Comparison of ENCODE assay signal across 25 cellular contexts in genomic region chr20:64032706-64033624, GRCh38. TPM values are rescaled to one million over a fixed set of nuclear protein-coding genes. Genes with fewer than 3 reads are reported as not detected.
A peak's percentile ranks its signal among the peaks of the same experiment; 100 is the strongest.
DNase-seq lines count a peak whose midpoint lies in the region; TF ChIP-seq lines count a peak whose summit lies in the region.
"Had no signal": no experiment of that assay in that cellular context is flagged by ENCODE, and none has a peak within 500 bp of the region (broad histone marks: within the 10 kb centered on the region; RNA-seq: fewer than 3 reads in every experiment).

No MANE protein-coding gene starts in this region.

- H3K4me3 ChIP-seq in spleen (no peak overlapping the region), GM23248 (no peak overlapping the region)
- H3K4me3 ChIP-seq: BLaER1 treated with 17β-estradiol and CSF1 and Interleukin-3, amounts not matched to agents 10 nM and 100 nM; gastroesophageal sphincter; suprapubic skin had no signal

- H2BK120ac ChIP-seq in H9 (ENCODE audit: low read depth, low read length, poor library complexity, severe bottlenecking) = no peak overlapping the region

- H3K4me1 ChIP-seq in spleen (peaks cover 4 to 48% (median 29%) of the 10 kb centered on the region in 6 donors), GM23248 (ENCODE audit: insufficient read depth) (no peaks in the 10 kb centered on the region), H9 (ENCODE audit: insufficient read depth, low read length) (no peaks in the 10 kb centered on the region; the same call in 1 of the 2 replicates)
- H3K4me1 ChIP-seq: parathyroid adenoma had no signal

- H3K27me3 Mint-ChIP-seq in activated naive CD4-positive, alpha-beta T cell treated with anti-CD3 and anti-CD28 coated beads, Interleukin-2, amount 10 ng/mL, durations not matched to agents 7 days and 5 days = peaks cover 7% of the 10 kb centered on the region
- peaks cover 2% of the 10 kb centered on the region for H3K27me3 Mint-ChIP-seq in activated naive CD4-positive, alpha-beta T cell treated with anti-CD3 and anti-CD28 coated beads for 36 hours (ENCODE audit: low read depth)
- H3K27me3 Mint-ChIP-seq in activated T-helper 1 cell treated with anti-CD3 and anti-CD28 coated beads, Interleukin-12 subunit alpha, Interleukin-12 subunit beta, Interleukin-2, Interleukin-4 antibody, amounts not matched to agents 30 ng/mL and 10 ng/mL and 1 ng/mL, durations not matched to agents 14 hours and 24 hours and 36 hours (ENCODE audit: insufficient read depth) = no peaks in the 10 kb centered on the region
- H3K27me3 Mint-ChIP-seq in H9 (ENCODE audit: low read depth) = peaks cover 7% of the 10 kb centered on the region

- H3K27ac Mint-ChIP-seq in activated naive CD4-positive, alpha-beta T cell treated with anti-CD3 and anti-CD28 coated beads, Interleukin-2, amount 10 ng/mL, durations not matched to agents 7 days and 5 days = peak overlapping the region; percentile 11
- H3K27ac Mint-ChIP-seq in activated naive CD4-positive, alpha-beta T cell treated with anti-CD3 and anti-CD28 coated beads for 36 hours = no peak overlapping the region
- H3K27ac Mint-ChIP-seq in activated T-helper 1 cell treated with anti-CD3 and anti-CD28 coated beads, Interleukin-12 subunit alpha, Interleukin-12 subunit beta, Interleukin-2, Interleukin-4 antibody, amounts not matched to agents 30 ng/mL and 10 ng/mL and 1 ng/mL, durations not matched to agents 14 hours and 24 hours and 36 hours = peak overlapping the region; percentile 61
- H3K27ac Mint-ChIP-seq in H9 = peak overlapping the region in 1 of 3 experiments; percentile 44; a peak in 1 of 7 replicates
- H3K27ac Mint-ChIP-seq: HFFc6, nephron progenitor cell had no signal

- intact Hi-C loops in activated naive CD4-positive, alpha-beta T cell treated with anti-CD3 and anti-CD28 coated beads for 36 hours (cut with micrococcal nuclease) = no loop called here
- intact Hi-C loops in activated T-helper 1 cell treated with anti-CD3 and anti-CD28 coated beads, Interleukin-12 subunit alpha, Interleukin-12 subunit beta, Interleukin-2, Interleukin-4 antibody, amounts not matched to agents 30 ng/mL and 10 ng/mL and 1 ng/mL, durations not matched to agents 14 hours and 24 hours and 36 hours (cut with micrococcal nuclease) = no loop called here
- intact Hi-C loops in spleen (cut with DNase I; ENCODE audit: low total_unique reads) = loop anchor here (10.0 kb wide), 1 partner anchor 48 kb away; the partner anchor contains the start of gene PRPF6

- H3K79me1 ChIP-seq in H9 (ENCODE audit: insufficient read depth, low read depth, low read length, poor library complexity, severe bottlenecking) = no peaks in the 10 kb centered on the region

- H3K36me3 ChIP-seq in spleen (peaks cover 2 to 78% (median 67%) of the 10 kb centered on the region in 6 donors), GM23248 (ENCODE audit: low read depth) (peaks cover 7% of the 10 kb centered on the region; the same call in 1 of the 2 replicates)

- CTCF ChIA-PET in activated naive CD4-positive, alpha-beta T cell treated with anti-CD3 and anti-CD28 coated beads, Interleukin-2, amount 10 ng/mL, durations not matched to agents 7 days and 5 days (lab: Charles Lee) = no interaction called here
- CTCF ChIA-PET in activated naive CD4-positive, alpha-beta T cell treated with anti-CD3 and anti-CD28 coated beads for 36 hours (lab: Charles Lee) = interaction anchor here (0.6 to 1.1 kb wide), 2 partner anchors 10 to 24 kb away, joined by 3 to 4 read pairs; no protein-coding TSS in a partner anchor

- no peak overlapping the region for H2AK5ac ChIP-seq in H9 (ENCODE audit: insufficient read length, low read length)

- no peaks in the 10 kb centered on the region for H3K9me2 ChIP-seq in GM23248 (ENCODE audit: insufficient read depth)

- H3K23ac ChIP-seq in H9 (ENCODE audit: insufficient read length, low read depth, low read length) = no peak overlapping the region

- no peak overlapping the region for H4K91ac ChIP-seq in H9 (ENCODE audit: insufficient read length, low read depth, low read length)

- no peak for TF ChIP-seq POLR2A in spleen (IDR thresholded peaks at IDR 0.05)

- TF ChIP-seq CTCF in spleen (IDR thresholded peaks at IDR 0.05 in 8 of 11, conservative IDR thresholded peaks at IDR 0.05 in 3 of 11) (no peak), H9 (conservative IDR thresholded peaks at IDR 0.05) (no peak)

- peaks cover 44% of the 10 kb centered on the region for H3K36me3 Mint-ChIP-seq in activated naive CD4-positive, alpha-beta T cell treated with anti-CD3 and anti-CD28 coated beads, Interleukin-2, amount 10 ng/mL, durations not matched to agents 7 days and 5 days
- peaks cover 10% of the 10 kb centered on the region for H3K36me3 Mint-ChIP-seq in activated naive CD4-positive, alpha-beta T cell treated with anti-CD3 and anti-CD28 coated beads for 36 hours (ENCODE audit: low read depth)
- H3K36me3 Mint-ChIP-seq in activated T-helper 1 cell treated with anti-CD3 and anti-CD28 coated beads, Interleukin-12 subunit alpha, Interleukin-12 subunit beta, Interleukin-2, Interleukin-4 antibody, amounts not matched to agents 30 ng/mL and 10 ng/mL and 1 ng/mL, durations not matched to agents 14 hours and 24 hours and 36 hours (ENCODE audit: low read depth) = peaks cover 27% of the 10 kb centered on the region
- H3K36me3 Mint-ChIP-seq in H9 (ENCODE audit: insufficient read depth in 1 of 3, low read depth in 3 of 3) = peaks cover 17 to 61% (median 44%) of the 10 kb centered on the region in 3 experiments; a peak in 6 of 7 replicates

- in situ Hi-C loops in GM23248 (cut with MboI) = no loop called here

- H3K4me2 ChIP-seq in GM23248 (ENCODE audit: unreplicated experiment) = no peak overlapping the region
- no peak overlapping the region for H3K4me2 ChIP-seq in H9 (ENCODE audit: insufficient read depth, insufficient read length, low read length)
- H3K4me2 ChIP-seq: BLaER1 treated with 17β-estradiol and CSF1 and Interleukin-3, amounts not matched to agents 10 nM and 100 nM had no signal

- H3K4me3 Mint-ChIP-seq in activated naive CD4-positive, alpha-beta T cell treated with anti-CD3 and anti-CD28 coated beads, Interleukin-2, amount 10 ng/mL, durations not matched to agents 7 days and 5 days = no peak overlapping the region
- H3K4me3 Mint-ChIP-seq in activated naive CD4-positive, alpha-beta T cell treated with anti-CD3 and anti-CD28 coated beads for 36 hours = no peak overlapping the region
- no peak overlapping the region for H3K4me3 Mint-ChIP-seq in activated T-helper 1 cell treated with anti-CD3 and anti-CD28 coated beads, Interleukin-12 subunit alpha, Interleukin-12 subunit beta, Interleukin-2, Interleukin-4 antibody, amounts not matched to agents 30 ng/mL and 10 ng/mL and 1 ng/mL, durations not matched to agents 14 hours and 24 hours and 36 hours
- no peak overlapping the region for H3K4me3 Mint-ChIP-seq in H9
- H3K4me3 Mint-ChIP-seq: HFFc6, nephron progenitor cell, WTC11 had no signal

- no peak overlapping the region for H2BK12ac ChIP-seq in H9 (ENCODE audit: insufficient read length, low read depth, low read length)

- no peak overlapping the region for H3K4ac ChIP-seq in H9 (ENCODE audit: low read depth, low read length)

- H3K18ac ChIP-seq in H9 (ENCODE audit: insufficient read length, low read depth, low read length) = no peak overlapping the region

- no peak overlapping the region for H3K56ac ChIP-seq in H9 (ENCODE audit: insufficient read length, low read depth, low read length)

- H2BK20ac ChIP-seq in H9 (ENCODE audit: low read depth, low read length, poor library complexity, severe bottlenecking) = no peak overlapping the region

- DNase-seq in activated naive CD4-positive, alpha-beta T cell treated with anti-CD3 and anti-CD28 coated beads, Interleukin-2, amount 10 ng/mL, durations not matched to agents 7 days and 5 days = no peak
- DNase-seq in activated naive CD4-positive, alpha-beta T cell treated with anti-CD3 and anti-CD28 coated beads for 36 hours = no peak
- DNase-seq in activated T-helper 1 cell treated with anti-CD3 and anti-CD28 coated beads, Interleukin-12 subunit alpha, Interleukin-12 subunit beta, Interleukin-2, Interleukin-4 antibody, amounts not matched to agents 30 ng/mL and 10 ng/mL and 1 ng/mL, durations not matched to agents 14 hours and 24 hours and 36 hours (ENCODE audit: low spot score) = no peak
- DNase-seq in spleen (peak; percentile 74), GM23248 (no peak), H9 (no peak)
- DNase-seq: ACHN; activated CD8-positive, alpha-beta memory T cell treated with anti-CD3 and anti-CD28 coated beads for 24 hours; brain microvascular endothelial cell; HFFc6; islet precursor cell; Karpas-422; MV-4-11; NCI-H187 treated with DMSO at 0.1 percent for 48 hours; NCI-H526 treated with DMSO at 0.1 percent for 48 hours; nephron progenitor cell; T-helper 9 cell had no signal

- H4K20me1 ChIP-seq in GM23248 (ENCODE audit: insufficient read depth) = no peaks in the 10 kb centered on the region
- no peaks in the 10 kb centered on the region for H4K20me1 ChIP-seq in H9 (ENCODE audit: control insufficient read depth, insufficient read depth, insufficient read length)

- H3K14ac ChIP-seq in H9 (ENCODE audit: insufficient read depth, low read length) = no peak overlapping the region; the same call in 1 of the 2 replicates

- H3K27me3 ChIP-seq in spleen (replicated peaks in 1 of 7) (peaks cover 0 to 17% (median 3%) of the 10 kb centered on the region in 7 donors), GM23248 (replicated peaks; ENCODE audit: insufficient read depth) (no peaks in the 10 kb centered on the region), H9 (ENCODE audit: insufficient read depth, low read length) (no peaks in the 10 kb centered on the region)
- H3K27me3 ChIP-seq: brain microvascular endothelial cell had no signal

- H3T11ph ChIP-seq in H9 (ENCODE audit: low read length) = no peak overlapping the region

- H2BK5ac ChIP-seq in H9 (ENCODE audit: insufficient read length, low read length) = no peak overlapping the region

- no peak overlapping the region for H4K8ac ChIP-seq in H9 (replicated peaks; ENCODE audit: insufficient read length, low read depth, low read length)

- H3K27ac ChIP-seq in spleen = no peak overlapping the region
- no peak overlapping the region for H3K27ac ChIP-seq in GM23248
- no peak overlapping the region for H3K27ac ChIP-seq in H9 (ENCODE audit: insufficient read length, low read depth, low read length)
- H3K27ac ChIP-seq: BLaER1 treated with 17β-estradiol and CSF1 and Interleukin-3, amounts not matched to agents 10 nM and 100 nM; brain microvascular endothelial cell; gastroesophageal sphincter; parathyroid adenoma; suprapubic skin had no signal

- H3K79me2 ChIP-seq in GM23248 (ENCODE audit: insufficient read depth) (no peaks in the 10 kb centered on the region), H9 (ENCODE audit: insufficient read depth, low read length) (no peaks in the 10 kb centered on the region)
- H3K79me2 ChIP-seq: parathyroid adenoma had no signal

- peaks cover 39% of the 10 kb centered on the region for H3K4me1 Mint-ChIP-seq in activated naive CD4-positive, alpha-beta T cell treated with anti-CD3 and anti-CD28 coated beads, Interleukin-2, amount 10 ng/mL, durations not matched to agents 7 days and 5 days
- peaks cover 33% of the 10 kb centered on the region for H3K4me1 Mint-ChIP-seq in activated naive CD4-positive, alpha-beta T cell treated with anti-CD3 and anti-CD28 coated beads for 36 hours (ENCODE audit: low read depth)
- H3K4me1 Mint-ChIP-seq in activated T-helper 1 cell treated with anti-CD3 and anti-CD28 coated beads, Interleukin-12 subunit alpha, Interleukin-12 subunit beta, Interleukin-2, Interleukin-4 antibody, amounts not matched to agents 30 ng/mL and 10 ng/mL and 1 ng/mL, durations not matched to agents 14 hours and 24 hours and 36 hours (ENCODE audit: low read depth) = peaks cover 37% of the 10 kb centered on the region
- H3K4me1 Mint-ChIP-seq in H9 = peaks cover 21 to 23% of the 10 kb centered on the region in 2 experiments

- no peak overlapping the region for H4K5ac ChIP-seq in H9 (ENCODE audit: insufficient read length, low read depth, low read length)

- H3K9me3 ChIP-seq in spleen = no peaks in the 10 kb centered on the region
- no peaks in the 10 kb centered on the region for H3K9me3 ChIP-seq in GM23248 (ENCODE audit: low read depth)
- H3K9me3 ChIP-seq in H9 (ENCODE audit: control insufficient read depth, low read depth, low read length) = no peaks in the 10 kb centered on the region
- H3K9me3 ChIP-seq: BLaER1 treated with 17β-estradiol and CSF1 and Interleukin-3, amounts not matched to agents 10 nM and 100 nM; gastroesophageal sphincter; suprapubic skin had no signal

- WGBS in spleen, 5 donors = 88 to 94% (median 92%) methylated on average over 29 to 31 of the region's 31 CpGs
- 89 to 90% methylated on average over 28 to 31 of the region's 31 CpGs for WGBS in GM23248 (ENCODE audit: low coverage in 1 of 2, low lambda C conversion rate in 2 of 2, missing lambda C conversion rate in 2 of 2), 2 experiments
- no CpG with 5 or more reads among the region's 31 CpGs for WGBS in H9 (ENCODE audit: extremely low coverage, insufficient read length, low lambda C conversion rate)

- no peaks in the 10 kb centered on the region for H3F3A ChIP-seq in GM23248 (ENCODE audit: insufficient read depth)

- peaks cover 2% of the 10 kb centered on the region for H3K23me2 ChIP-seq in H9 (ENCODE audit: insufficient read length, low read depth, low read length, poor library complexity, severe bottlenecking)

- no peak overlapping the region for H2BK15ac ChIP-seq in H9 (ENCODE audit: low read depth, low read length)

- no peak overlapping the region for H3K9ac ChIP-seq in GM23248
- H3K9ac ChIP-seq in H9 (ENCODE audit: extremely low read depth, insufficient read length, low read length) = no peak overlapping the region
- H3K9ac ChIP-seq: BLaER1 treated with 17β-estradiol and CSF1 and Interleukin-3, amounts not matched to agents 10 nM and 100 nM; parathyroid adenoma had no signal

- no peaks in the 10 kb centered on the region for H3K9me3 Mint-ChIP-seq in activated naive CD4-positive, alpha-beta T cell treated with anti-CD3 and anti-CD28 coated beads, Interleukin-2, amount 10 ng/mL, durations not matched to agents 7 days and 5 days
- no peaks in the 10 kb centered on the region for H3K9me3 Mint-ChIP-seq in activated naive CD4-positive, alpha-beta T cell treated with anti-CD3 and anti-CD28 coated beads for 36 hours
- H3K9me3 Mint-ChIP-seq in activated T-helper 1 cell treated with anti-CD3 and anti-CD28 coated beads, Interleukin-12 subunit alpha, Interleukin-12 subunit beta, Interleukin-2, Interleukin-4 antibody, amounts not matched to agents 30 ng/mL and 10 ng/mL and 1 ng/mL, durations not matched to agents 14 hours and 24 hours and 36 hours = no peaks in the 10 kb centered on the region
- H3K9me3 Mint-ChIP-seq in H9 = no peaks in the 10 kb centered on the region; a peak in 1 of 5 replicates
- H3K9me3 Mint-ChIP-seq: HFFc6, nephron progenitor cell, WTC11 had no signal

- no peak overlapping the region for H2AFZ ChIP-seq in GM23248
- no peak overlapping the region for H2AFZ ChIP-seq in H9 (ENCODE audit: low read length)
- H2AFZ ChIP-seq: parathyroid adenoma had no signal

RNA-seq across cellular contexts. Expression of gene C20orf204, which starts 3.0 kb away (rescaled TPM):
- total RNA-seq in activated naive CD4-positive, alpha-beta T cell treated with anti-CD3 and anti-CD28 coated beads for 36 hours = 1 to 10 TPM; 1.1 to 1.7 TPM
- total RNA-seq in activated T-helper 1 cell treated with anti-CD3 and anti-CD28 coated beads, Interleukin-12 subunit alpha, Interleukin-12 subunit beta, Interleukin-2, Interleukin-4 antibody, amounts not matched to agents 30 ng/mL and 10 ng/mL and 1 ng/mL, durations not matched to agents 14 hours and 24 hours and 36 hours = 5.4 and 6.1 TPM in 2 replicates
- total RNA-seq in spleen = 1 to 10 TPM in 5 of 7 donors, under 1 TPM in 2; 0.85 to 3.4 (median 2.0) TPM
- 1 to 10 TPM; 1.5 to 3.9 (median 1.9) TPM for polyA plus RNA-seq in spleen
- 0.32 and 0.51 TPM in 2 replicates for total RNA-seq in GM23248 (2014; rRNA removed; shearing (Covaris generic))
- polyA plus RNA-seq in GM23248 (2016; fragmentation: Nextera tagmentation; extraction: Ambion mirVana) = 0.09 and 0.14 TPM in 2 replicates
- total RNA-seq in H9 (2021) = 1.3 and 2.2 TPM in 2 replicates

RNA-seq across cellular contexts. Expression of gene SOX18, which starts 16.5 kb away (rescaled TPM):
- total RNA-seq in activated naive CD4-positive, alpha-beta T cell treated with anti-CD3 and anti-CD28 coated beads for 36 hours = not detected
- total RNA-seq in activated T-helper 1 cell treated with anti-CD3 and anti-CD28 coated beads, Interleukin-12 subunit alpha, Interleukin-12 subunit beta, Interleukin-2, Interleukin-4 antibody, amounts not matched to agents 30 ng/mL and 10 ng/mL and 1 ng/mL, durations not matched to agents 14 hours and 24 hours and 36 hours = 1.3 TPM in 2 replicates
- total RNA-seq in spleen = 10 to 100 TPM; 12.1 to 63.1 (median 42.0) TPM
- polyA plus RNA-seq in spleen = 10 to 100 TPM in 2 of 3 donors, 1 to 10 TPM in 1; 7.3 to 25.5 (median 22.3) TPM
- total RNA-seq in GM23248 (2014; rRNA removed; shearing (Covaris generic)) = not detected in 2 replicates
- not detected in 2 replicates for polyA plus RNA-seq in GM23248 (2016; fragmentation: Nextera tagmentation; extraction: Ambion mirVana)
- 1.6 and 2.0 TPM in 2 replicates for total RNA-seq in H9 (2021)
- total RNA-seq: HT-29, mononuclear cell, SK-MEL-5 had no signal

RNA-seq across cellular contexts. Expression of gene TCEA2, which starts 30.0 kb away (rescaled TPM):
- total RNA-seq in activated naive CD4-positive, alpha-beta T cell treated with anti-CD3 and anti-CD28 coated beads for 36 hours = 10 to 100 TPM; 16.7 to 18.2 TPM
- 33.8 TPM in 2 replicates for total RNA-seq in activated T-helper 1 cell treated with anti-CD3 and anti-CD28 coated beads, Interleukin-12 subunit alpha, Interleukin-12 subunit beta, Interleukin-2, Interleukin-4 antibody, amounts not matched to agents 30 ng/mL and 10 ng/mL and 1 ng/mL, durations not matched to agents 14 hours and 24 hours and 36 hours
- total RNA-seq in spleen (10 to 100 TPM; 18.6 to 60.8 (median 45.0) TPM), H9 (2021) (48.1 and 51.7 TPM in 2 replicates)
- polyA plus RNA-seq in spleen (10 to 100 TPM; 35.9 to 47.5 (median 41.5) TPM), GM23248 (2016; fragmentation: Nextera tagmentation; extraction: Ambion mirVana) (67.9 and 70.7 TPM in 2 replicates)
- 34.3 and 39.2 TPM in 2 replicates for total RNA-seq in GM23248 (2014; rRNA removed; shearing (Covaris generic))

RNA-seq across cellular contexts. Expression of gene RGS19, which starts 46.4 kb away (rescaled TPM):
- total RNA-seq in activated naive CD4-positive, alpha-beta T cell treated with anti-CD3 and anti-CD28 coated beads for 36 hours = 10 to 100 TPM; 20.6 to 23.5 TPM
- total RNA-seq in activated T-helper 1 cell treated with anti-CD3 and anti-CD28 coated beads, Interleukin-12 subunit alpha, Interleukin-12 subunit beta, Interleukin-2, Interleukin-4 antibody, amounts not matched to agents 30 ng/mL and 10 ng/mL and 1 ng/mL, durations not matched to agents 14 hours and 24 hours and 36 hours = 54.7 and 55.9 TPM in 2 replicates
- total RNA-seq in spleen (100 to 1,000 TPM in 4 of 7 donors, 10 to 100 TPM in 3; 91.6 to 186 (median 107) TPM), H9 (2021) (11.7 and 12.8 TPM in 2 replicates)
- polyA plus RNA-seq in spleen (100 to 1,000 TPM in 1 of 3 donors, 10 to 100 TPM in 2; 80.4 to 125 (median 82.0) TPM), GM23248 (2016; fragmentation: Nextera tagmentation; extraction: Ambion mirVana) (18.7 and 20.9 TPM in 2 replicates)
- 7.0 and 13.2 TPM in 2 replicates for total RNA-seq in GM23248 (2014; rRNA removed; shearing (Covaris generic))

RNA-seq across cellular contexts. Expression of gene OPRL1, which starts 46.9 kb away (rescaled TPM):
- total RNA-seq in activated naive CD4-positive, alpha-beta T cell treated with anti-CD3 and anti-CD28 coated beads for 36 hours = under 1 TPM; 0.45 to 0.47 TPM
- 0.16 and 0.20 TPM in 2 replicates for total RNA-seq in activated T-helper 1 cell treated with anti-CD3 and anti-CD28 coated beads, Interleukin-12 subunit alpha, Interleukin-12 subunit beta, Interleukin-2, Interleukin-4 antibody, amounts not matched to agents 30 ng/mL and 10 ng/mL and 1 ng/mL, durations not matched to agents 14 hours and 24 hours and 36 hours
- total RNA-seq in spleen (1 to 10 TPM; 3.7 to 7.9 (median 5.1) TPM), H9 (2021) (0.90 and 1.0 TPM in 2 replicates)
- polyA plus RNA-seq in spleen (1 to 10 TPM; 1.9 to 4.9 (median 2.5) TPM), GM23248 (2016; fragmentation: Nextera tagmentation; extraction: Ambion mirVana) (0.35 and 0.53 TPM in 2 replicates)
- total RNA-seq in GM23248 (2014; rRNA removed; shearing (Covaris generic)) = 0.86 and 1.1 TPM in 2 replicates
